16 cellular contexts compared by ENCODE assay signal in the genomic region with DNA sequence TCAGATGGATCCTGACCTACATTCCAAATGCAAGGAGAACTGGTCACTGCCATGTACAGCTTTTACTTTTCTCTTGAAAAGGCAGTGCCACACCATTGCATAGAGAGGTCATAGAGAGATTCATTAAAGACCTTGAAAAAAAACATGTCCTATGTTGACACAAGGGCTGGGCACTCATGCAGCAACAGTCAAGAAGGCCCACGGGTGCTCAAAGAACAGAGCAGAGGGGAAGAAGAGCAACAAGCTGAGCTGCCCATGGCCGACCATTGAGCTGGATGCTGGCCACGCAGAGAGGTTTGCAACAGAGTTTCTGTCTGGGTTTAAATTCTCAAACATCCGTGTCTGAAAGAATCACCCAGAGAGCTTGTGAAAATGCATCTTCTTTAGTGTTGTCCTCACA.
A peak's percentile ranks its signal among the peaks of the same experiment; 100 is the strongest.
DNase-seq lines count a peak whose midpoint lies in the region; ATAC-seq and TF ChIP-seq lines count a peak whose summit lies in the region.
"Had no signal": no experiment of that assay in that cellular context is flagged by ENCODE, and none has a peak within 500 bp of the region (broad histone marks: within the 10 kb centered on the region; RNA-seq: fewer than 3 reads in every experiment).

No MANE protein-coding gene starts in this region.

- H3K36me3 Mint-ChIP-seq in nephron progenitor cell (ENCODE audit: low read depth), result peaks cover 39% of the 10 kb centered on the region

- peak overlapping the region; percentile 41 for H3K27ac Mint-ChIP-seq in nephron progenitor cell
- H3K27ac Mint-ChIP-seq: GM23338 had no signal

- intact Hi-C loops in thyroid gland (cut with DNase I), result no loop called here

- H3K27ac ChIP-seq in caudate nucleus (ENCODE audit: low read depth, low read length) (peak overlapping the region; percentile 19), thyroid gland (peak overlapping the region in 2 of 3 donors; percentile 38 to 68)
- H3K27ac ChIP-seq: BLaER1 had no signal

- no peaks in the 10 kb centered on the region for H3K9me3 Mint-ChIP-seq in nephron progenitor cell
- H3K9me3 Mint-ChIP-seq: GM23338 had no signal

- no peak for TF ChIP-seq CTCF in nephron progenitor cell (IDR thresholded peaks at IDR 0.05)
- no peak for TF ChIP-seq CTCF in thyroid gland (IDR thresholded peaks at IDR 0.05)

- DNase-seq in activated CD8-positive, alpha-beta memory T cell treated with anti-CD3 and anti-CD28 coated beads for 24 hours, result peak; percentile 21
- no peak for DNase-seq in activated CD8-positive, alpha-beta memory T cell treated with anti-CD3 and anti-CD28 coated beads, Interleukin-2, amount 50 U/mL, for 4 hours
- DNase-seq in caudate nucleus (lab: John Stamatoyannopoulos, UW), result no peak
- DNase-seq in nephron progenitor cell, result no peak
- peak; percentile 81 for DNase-seq in thyroid gland
- no peak for DNase-seq in foreskin melanocyte
- no peak for DNase-seq in hypothalamus (lab: John Stamatoyannopoulos, UW)
- DNase-seq: 8988T, AML-193, Calu3, DMS 273 treated with DMSO at 0.1 percent for 48 hours, EL, H7 had no signal

- WGBS in thyroid gland, 2 donors, result 30 to 37% methylated on average over 4 of the region's 4 CpGs

- peaks cover 14 to 22% of the 10 kb centered on the region in 2 donors for H3K4me1 ChIP-seq in thyroid gland
- H3K4me1 ChIP-seq: BLaER1 had no signal

- H3K9me3 ChIP-seq in thyroid gland, result no peaks in the 10 kb centered on the region
- H3K9me3 ChIP-seq: BLaER1 had no signal

- TF ChIP-seq POLR2A in thyroid gland (IDR thresholded peaks at IDR 0.05), result no peak

- H3K4me3 ChIP-seq in thyroid gland (replicated peaks in 1 of 3), result no peak overlapping the region
- H3K4me3 ChIP-seq: BLaER1, GM23338 had no signal

- ATAC-seq in GM19035 (IDR thresholded peaks at IDR 0.05; ENCODE audit: unreplicated experiment), result no peak
- ATAC-seq: GM23338 had no signal

- peaks cover 7% of the 10 kb centered on the region for H3K27me3 Mint-ChIP-seq in nephron progenitor cell (ENCODE audit: low read depth, poor library complexity)

- peaks cover 24% of the 10 kb centered on the region for H3K4me1 Mint-ChIP-seq in nephron progenitor cell

- H3K36me3 ChIP-seq in thyroid gland, result no peaks in the 10 kb centered on the region

- H3K27me3 ChIP-seq in thyroid gland, result no peaks in the 10 kb centered on the region
- H3K27me3 ChIP-seq: BLaER1 had no signal

- no peak overlapping the region for H3K4me3 Mint-ChIP-seq in nephron progenitor cell
- H3K4me3 Mint-ChIP-seq: GM23338 had no signal

Comparison
In these comparisons a context has a peak if more than half of its experiments do, and no peak if none do; other contexts are left out.
1. DNase-seq: peak in activated CD8-positive, alpha-beta memory T cell treated with anti-CD3 and anti-CD28 coated beads for 24 hours (single experiment) and thyroid gland (2 of 2); none in activated CD8-positive, alpha-beta memory T cell treated with anti-CD3 and anti-CD28 coated beads, Interleukin-2, amount 50 U/mL, for 4 hours (single experiment), caudate nucleus (0 of 61), nephron progenitor cell (single experiment), foreskin melanocyte (single experiment) and hypothalamus (0 of 51).